Comparison of ENCODE assay signal across 1 cellular context in the genomic region with DNA sequence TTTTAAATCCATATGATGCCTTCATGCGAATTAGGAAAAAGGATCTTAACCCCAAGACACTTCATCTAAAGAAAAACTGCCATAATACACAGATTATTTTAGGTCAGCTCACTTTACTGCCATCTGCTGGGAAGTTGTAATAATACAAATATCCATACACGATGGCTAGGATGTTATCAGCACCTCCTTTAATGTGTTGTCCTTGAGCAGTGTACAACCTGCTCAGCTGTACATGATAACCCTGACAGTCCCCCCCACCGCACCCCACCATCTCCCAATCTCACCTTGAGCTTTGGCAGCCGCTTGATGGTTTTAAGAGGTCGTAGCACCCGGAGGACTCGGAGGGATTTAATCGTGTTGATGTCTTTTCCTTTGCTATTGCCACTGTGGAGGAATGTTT.
TF ChIP-seq lines count a peak whose summit lies in the region.

No MANE protein-coding gene starts in this region.

TF ChIP-seq in HEK293, 187 proteins besides CTCF, POLR2A, EP300 and RAD21 (continued from another document):
- TF ChIP-seq, protein P1, sequence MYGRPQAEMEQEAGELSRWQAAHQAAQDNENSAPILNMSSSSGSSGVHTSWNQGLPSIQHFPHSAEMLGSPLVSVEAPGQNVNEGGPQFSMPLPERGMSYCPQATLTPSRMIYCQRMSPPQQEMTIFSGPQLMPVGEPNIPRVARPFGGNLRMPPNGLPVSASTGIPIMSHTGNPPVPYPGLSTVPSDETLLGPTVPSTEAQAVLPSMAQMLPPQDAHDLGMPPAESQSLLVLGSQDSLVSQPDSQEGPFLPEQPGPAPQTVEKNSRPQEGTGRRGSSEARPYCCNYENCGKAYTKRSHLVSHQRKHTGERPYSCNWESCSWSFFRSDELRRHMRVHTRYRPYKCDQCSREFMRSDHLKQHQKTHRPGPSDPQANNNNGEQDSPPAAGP (tag by site-specific recombination; IDR thresholded peaks at IDR 0.05), result 0 out of 2 replicates have a peak, but pooled peaks have one; percentile 24
- TF ChIP-seq ZNF133 (tag by site-specific recombination; IDR thresholded peaks at IDR 0.05) (no peak), KLF7 (tag by site-specific recombination; IDR thresholded peaks at IDR 0.05; ENCODE audit: borderline replicate concordance) (no peak), ZNF660 (tag by site-specific recombination; IDR thresholded peaks at IDR 0.05) (peak; percentile 27; the same call in 1 of the 2 replicates), ZNF654 (tag by site-specific recombination; IDR thresholded peaks at IDR 0.05; ENCODE audit: low read depth) (peak; percentile 54), ZNF350 (tag by site-specific recombination; IDR thresholded peaks at IDR 0.05) (no peak), ZNF248 (tag by site-specific recombination; IDR thresholded peaks at IDR 0.05) (no peak), HOXD13 (CRISPR knock-in tag; IDR thresholded peaks at IDR 0.05; ENCODE audit: borderline replicate concordance) (no peak), ZNF558 (tag by site-specific recombination; IDR thresholded peaks at IDR 0.05) (no peak), SP2 (tag by site-specific recombination; IDR thresholded peaks at IDR 0.05) (no peak), ZNF561 (tag by site-specific recombination; IDR thresholded peaks at IDR 0.05; ENCODE audit: borderline replicate concordance) (no peak), ZNF341 (tag by site-specific recombination; IDR thresholded peaks at IDR 0.05; ENCODE audit: low read depth) (no peak)
